In genomic region chr17:64965826-64966283, GRCh38 we compare ENCODE assay signal across 8 cellular contexts. TPM values are rescaled to one million over a fixed set of nuclear protein-coding genes. Genes with fewer than 3 reads are reported as not detected.
DNase-seq lines count a peak whose midpoint lies in the region; ATAC-seq and TF ChIP-seq lines count a peak whose summit lies in the region.
"Not testable (repeated sequence)": the region's sequence is repeated elsewhere in the genome, so short reads cannot be mapped to it uniquely, and the experiment has no call there.

No MANE protein-coding gene starts in this region.

- H3K27ac Mint-ChIP-seq in activated CD8-positive, alpha-beta memory T cell treated with anti-CD3 and anti-CD28 coated beads, Interleukin-2, amount 10 ng/mL, durations not matched to agents 7 days and 5 days: peak overlapping the region; percentile 57
- not testable (repeated sequence) for H3K27ac Mint-ChIP-seq in endothelial cell (ENCODE audit: unreplicated experiment)

- DNase-seq in Caki2 (ENCODE audit: low read depth): peak; percentile 79
- peak; percentile 45 to 51 for DNase-seq in NOMO-1 (lab: John Stamatoyannopoulos, UW; ENCODE audit: unreplicated experiment in 2 of 2)
- peak; percentile 91 for DNase-seq in activated CD8-positive, alpha-beta memory T cell treated with anti-CD3 and anti-CD28 coated beads, Interleukin-2, amount 10 ng/mL, durations not matched to agents 7 days and 5 days
- peak; percentile 83 for DNase-seq in endothelial cell (ENCODE audit: low spot score)
- DNase-seq in midbrain (lab: John Stamatoyannopoulos, UW): peak; percentile 63
- DNase-seq in stimulated activated CD8-positive, alpha-beta memory T cell treated with anti-CD3 and anti-CD28 coated beads, Interleukin-15, amount 100 ng/mL, for 24 hours (ENCODE audit: low read depth): peak; percentile 54

- ATAC-seq in GM19467 (IDR thresholded peaks at IDR 0.05; ENCODE audit: unreplicated experiment) (peak; percentile 87), HG03520 (IDR thresholded peaks at IDR 0.05; ENCODE audit: unreplicated experiment) (peak; percentile 88)
- ATAC-seq in activated CD8-positive, alpha-beta memory T cell treated with anti-CD3 and anti-CD28 coated beads, Interleukin-2, amount 10 ng/mL, durations not matched to agents 7 days and 5 days: peak; percentile 90

- H3K4me1 Mint-ChIP-seq in activated CD8-positive, alpha-beta memory T cell treated with anti-CD3 and anti-CD28 coated beads, Interleukin-2, amount 10 ng/mL, durations not matched to agents 7 days and 5 days: peaks cover 69% of the 10 kb centered on the region
- peaks cover 11% of the 10 kb centered on the region for H3K4me1 Mint-ChIP-seq in endothelial cell (ENCODE audit: unreplicated experiment)

- H3K9me3 Mint-ChIP-seq in activated CD8-positive, alpha-beta memory T cell treated with anti-CD3 and anti-CD28 coated beads, Interleukin-2, amount 10 ng/mL, durations not matched to agents 7 days and 5 days (ENCODE audit: low read depth); endothelial cell (ENCODE audit: unreplicated experiment): not testable (repeated sequence)

- H3K4me3 Mint-ChIP-seq in activated CD8-positive, alpha-beta memory T cell treated with anti-CD3 and anti-CD28 coated beads, Interleukin-2, amount 10 ng/mL, durations not matched to agents 7 days and 5 days: peak overlapping the region; percentile 63
- not testable (repeated sequence) for H3K4me3 Mint-ChIP-seq in endothelial cell (ENCODE audit: unreplicated experiment)

- not testable (repeated sequence) for H3K27me3 Mint-ChIP-seq in activated CD8-positive, alpha-beta memory T cell treated with anti-CD3 and anti-CD28 coated beads, Interleukin-2, amount 10 ng/mL, durations not matched to agents 7 days and 5 days; endothelial cell (ENCODE audit: unreplicated experiment)

- not testable (repeated sequence) for H3K36me3 Mint-ChIP-seq in activated CD8-positive, alpha-beta memory T cell treated with anti-CD3 and anti-CD28 coated beads, Interleukin-2, amount 10 ng/mL, durations not matched to agents 7 days and 5 days; endothelial cell (ENCODE audit: low read depth, unreplicated experiment)

- in situ Hi-C loops in Caki2 (cut with HindIII; ENCODE audit: low pct_unique_long_range_greater_than_20kb, low sequenced_read_pairs): not testable (repeated sequence)

- CTCF ChIA-PET in activated CD8-positive, alpha-beta memory T cell treated with anti-CD3 and anti-CD28 coated beads, Interleukin-2, amount 10 ng/mL, durations not matched to agents 7 days and 5 days (lab: Charles Lee): interaction anchor here (1.2 to 1.9 kb wide), 3 partner anchors 9 to 134 kb away, joined by 3 to 10 read pairs (median 7); no protein-coding TSS in a partner anchor

- not testable (repeated sequence) for TF ChIP-seq CTCF in endothelial cell (IDR thresholded peaks at IDR 0.05; ENCODE audit: unreplicated experiment)

RNA-seq across cellular contexts. Expression of gene LRRC37A3, which starts 46.6 kb away (rescaled TPM):
- total RNA-seq in Caki2 (2014; rRNA removed; shearing (Covaris generic); ENCODE audit: low replicate concordance): 9.6 and 13.9 TPM in 2 replicates
- 10 to 100 TPM; 12.6 to 22.5 TPM for total RNA-seq in activated CD8-positive, alpha-beta memory T cell treated with anti-CD3 and anti-CD28 coated beads, Interleukin-2, amount 10 ng/mL, durations not matched to agents 7 days and 5 days
- total RNA-seq in endothelial cell (ENCODE audit: unreplicated experiment): 31.8 TPM

Comparison
In these comparisons a context has a peak if more than half of its experiments do, and no peak if none do; other contexts are left out.
1. Peak in every context shown above with its lines: DNase-seq and ATAC-seq.